ENCODE assay signal across 19 cellular contexts in the genomic region with DNA sequence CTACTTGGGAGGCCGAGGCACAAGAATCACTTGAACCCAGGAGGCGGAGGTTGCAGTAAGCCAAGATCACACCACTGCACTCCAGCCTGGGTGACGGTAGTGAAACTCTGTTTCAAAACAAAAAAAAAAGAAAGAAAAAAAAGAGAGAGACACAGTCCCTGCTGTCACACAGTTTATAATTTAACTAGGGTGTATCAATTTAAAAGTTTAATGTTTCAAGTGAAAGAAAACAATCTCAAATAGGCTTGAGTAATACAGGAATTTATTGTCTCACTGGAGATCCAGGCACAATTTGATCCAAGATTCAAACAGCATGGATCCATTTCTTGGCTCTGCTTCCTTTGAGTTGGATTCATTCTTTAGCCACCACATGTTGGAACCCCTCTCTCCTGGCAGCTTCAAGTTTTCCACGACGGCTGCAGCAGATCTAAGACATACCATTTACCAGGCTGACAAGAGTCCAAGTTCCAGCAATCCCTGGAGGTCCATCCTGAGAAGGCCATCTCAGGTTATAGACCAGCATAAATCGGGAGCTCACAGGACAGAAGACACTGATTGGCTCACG.
DNase-seq lines count a peak whose midpoint lies in the region; ATAC-seq and TF ChIP-seq lines count a peak whose summit lies in the region.
"Had no signal": no experiment of that assay in that cellular context is flagged by ENCODE, and none has a peak within 500 bp of the region (broad histone marks: within the 10 kb centered on the region; RNA-seq: fewer than 3 reads in every experiment).

No MANE protein-coding gene starts in this region.

- peaks cover 3% of the 10 kb centered on the region for H3K27me3 Mint-ChIP-seq in glutamatergic neuron (ENCODE audit: unreplicated experiment)

- H3K9me3 ChIP-seq in right atrium auricular region: no peaks in the 10 kb centered on the region
- H3K9me3 ChIP-seq in upper lobe of right lung: no peaks in the 10 kb centered on the region
- H3K9me3 ChIP-seq: A549, tibial nerve had no signal

- no peaks in the 10 kb centered on the region for H3K27me3 ChIP-seq in right atrium auricular region
- H3K27me3 ChIP-seq in upper lobe of right lung: no peaks in the 10 kb centered on the region
- H3K27me3 ChIP-seq: tibial nerve had no signal

- peak overlapping the region; percentile 91 to 95 for H3K27ac ChIP-seq in right atrium auricular region
- no peak overlapping the region for H3K27ac ChIP-seq in upper lobe of right lung
- H3K27ac ChIP-seq: A549, KMS-11, SK-N-MC had no signal

- 56 to 61% methylated on average over 7 of the region's 7 CpGs for WGBS in lower leg skin, 2 donors

- peaks cover 7% of the 10 kb centered on the region for H3K9me3 Mint-ChIP-seq in glutamatergic neuron (ENCODE audit: unreplicated experiment)

- no peak overlapping the region for H3K27ac Mint-ChIP-seq in glutamatergic neuron (ENCODE audit: unreplicated experiment)
- H3K27ac Mint-ChIP-seq: memory B cell had no signal

- DNase-seq in right atrium auricular region (ENCODE audit: low spot score) (no peak), Right ventricle myocardium inferior (ENCODE audit: missing footprints) (no peak), kidney tubule cell (ENCODE audit: low spot score) (peak; percentile 18), renal cortical epithelial cell (ENCODE audit: low read depth) (peak; percentile 87), glutamatergic neuron (no peak), upper lobe of right lung (no peak), AML-193 (lab: John Stamatoyannopoulos, UW) (no peak), lower leg skin (ENCODE audit: low spot score in 2 of 2) (no peak)
- DNase-seq: activated CD4-positive, alpha-beta T cell treated with anti-CD3 and anti-CD28 coated beads for 1 hour; CD4-positive, CD25-positive, alpha-beta regulatory T cell; NCI-H2081 treated with DMSO at 0.1 percent for 48 hours; NCI-H526; stimulated activated CD4-positive, alpha-beta T cell treated with anti-CD3 and anti-CD28 coated beads, Interleukin-2, amount 100 ng/mL, for 48 hours; T-helper 9 cell had no signal

- peaks cover 18% of the 10 kb centered on the region for H3K4me1 Mint-ChIP-seq in glutamatergic neuron (ENCODE audit: low read depth, unreplicated experiment)
- H3K4me1 Mint-ChIP-seq: memory B cell had no signal

- H3K4me1 ChIP-seq in right atrium auricular region (peaks cover 0 to 50% of the 10 kb centered on the region in 2 donors), upper lobe of right lung (peaks cover 40% of the 10 kb centered on the region)
- H3K4me1 ChIP-seq: A549 had no signal

- H3K4me3 ChIP-seq in right atrium auricular region: no peak overlapping the region
- H3K4me3 ChIP-seq in upper lobe of right lung: no peak overlapping the region
- no peak overlapping the region for H3K4me3 ChIP-seq in lower leg skin (ENCODE audit: low read depth, poor library complexity, severe bottlenecking)
- H3K4me3 ChIP-seq: A549, SK-N-MC, tibial nerve had no signal

- TF ChIP-seq CTCF in right atrium auricular region (IDR thresholded peaks at IDR 0.05) (no peak), glutamatergic neuron (IDR thresholded peaks at IDR 0.05; ENCODE audit: partially characterized antibody, unreplicated experiment) (no peak), upper lobe of right lung (IDR thresholded peaks at IDR 0.05) (no peak), lower leg skin (IDR thresholded peaks at IDR 0.05) (no peak)

- H3K36me3 Mint-ChIP-seq in glutamatergic neuron (ENCODE audit: unreplicated experiment): peaks cover 12% of the 10 kb centered on the region

- H3K4me3 Mint-ChIP-seq in glutamatergic neuron (ENCODE audit: unreplicated experiment): no peak overlapping the region
- H3K4me3 Mint-ChIP-seq: CD4-positive, CD25-positive, alpha-beta regulatory T cell; memory B cell had no signal

- intact Hi-C loops in Right ventricle myocardium inferior (cut with DNase I) (loop anchor here (5.0 kb wide), 1 partner anchor 57 kb away; no protein-coding TSS in a partner anchor), upper lobe of right lung (cut with DNase I) (no loop called here), lower leg skin (cut with DNase I; ENCODE audit: low total_unique reads) (no loop called here)

- ATAC-seq in Right ventricle myocardium inferior (no peak), upper lobe of right lung (no peak)
- ATAC-seq: A549 had no signal

- H3K36me3 ChIP-seq in right atrium auricular region (no peaks in the 10 kb centered on the region), upper lobe of right lung (no peaks in the 10 kb centered on the region)
- H3K36me3 ChIP-seq: tibial nerve had no signal

- no peak for TF ChIP-seq POLR2A in lower leg skin (IDR thresholded peaks at IDR 0.05)

Comparison
In these comparisons a context has a peak if more than half of its experiments do, and no peak if none do; other contexts are left out.
1. DNase-seq: peak in kidney tubule cell (single experiment) and renal cortical epithelial cell (single experiment); none in right atrium auricular region (single experiment), Right ventricle myocardium inferior (single experiment), glutamatergic neuron (single experiment), upper lobe of right lung (single experiment), AML-193 (0 of 2) and lower leg skin (0 of 2).